8 cellular contexts compared by ENCODE assay signal in the genomic region with DNA sequence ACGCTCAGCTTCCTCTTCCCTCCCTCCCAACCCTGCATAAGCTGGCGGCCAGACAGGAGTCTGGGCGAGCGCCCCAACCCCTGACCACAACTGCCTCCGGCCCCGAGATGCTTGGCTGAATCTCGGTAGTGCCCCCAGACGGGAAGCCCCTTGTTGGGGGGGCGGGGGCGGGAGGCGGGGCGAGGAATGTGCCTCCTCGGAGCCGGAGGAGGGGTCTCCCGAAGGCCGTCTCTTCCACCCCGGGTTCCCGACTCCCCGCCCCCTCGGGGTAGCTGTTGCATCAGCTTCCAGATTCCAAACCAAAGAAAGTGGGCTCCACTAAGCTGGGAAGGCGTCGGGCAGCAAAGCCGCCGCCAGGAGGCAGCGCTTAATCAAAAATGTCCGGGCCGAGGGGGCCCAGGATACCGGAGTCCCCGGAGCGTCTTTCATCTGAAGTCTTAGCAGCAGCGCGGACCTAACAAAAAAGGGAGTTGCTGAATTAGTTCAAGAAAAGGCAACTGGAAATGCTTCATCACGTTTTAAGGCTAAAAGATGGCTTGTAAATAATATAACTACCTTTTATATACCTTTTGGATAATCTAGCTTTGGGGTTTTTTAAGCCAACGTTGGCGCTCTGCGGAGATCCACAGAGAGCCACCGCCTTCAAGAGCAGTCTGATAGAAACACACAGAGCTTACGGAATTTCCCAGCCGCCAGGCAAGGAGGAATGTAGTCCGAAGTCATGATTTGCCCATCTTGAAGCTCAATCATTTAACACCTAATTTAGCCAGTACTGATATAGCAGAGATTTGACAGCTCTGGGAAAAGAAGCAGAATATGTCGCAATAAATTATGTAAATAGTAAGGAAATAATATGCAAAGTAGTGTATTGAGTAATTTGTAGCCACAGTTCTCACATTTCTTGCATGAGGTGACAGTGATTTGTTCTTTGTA. TPM values are rescaled to one million over a fixed set of nuclear protein-coding genes. Genes with fewer than 3 reads are reported as not detected.
DNase-seq lines count a peak whose midpoint lies in the region; ATAC-seq and TF ChIP-seq lines count a peak whose summit lies in the region.

No MANE protein-coding gene starts in this region.

- peak overlapping the region; percentile 83 for H3K4me2 ChIP-seq in OCI-LY3 (ENCODE audit: low read length)
- H3K4me2 ChIP-seq in neural progenitor cell, result peak overlapping the region; percentile 86

- H3K27ac ChIP-seq in OCI-LY3 (ENCODE audit: low read length) (no peak overlapping the region), neural progenitor cell (no peak overlapping the region)

- no peaks in the 10 kb centered on the region for H3K9me3 Mint-ChIP-seq in neural progenitor cell

- peak; percentile 87 for TF ChIP-seq CTCF in OCI-LY3 (IDR thresholded peaks at IDR 0.05; ENCODE audit: low read depth, low read length)
- TF ChIP-seq CTCF in neural progenitor cell (IDR thresholded peaks at IDR 0.05), result peak; percentile 93

- H3K4me3 ChIP-seq in GM08714 (ENCODE audit: low read length) (peak overlapping the region; percentile 55; the same call in 1 of the 2 replicates), OCI-LY3 (ENCODE audit: low read length) (peak overlapping the region; percentile 75), neural progenitor cell (peak overlapping the region; percentile 57)

- peak overlapping the region; percentile 77 for H2AFZ ChIP-seq in OCI-LY3 (ENCODE audit: low read depth, low read length)
- H2AFZ ChIP-seq in neural progenitor cell (replicated peaks), result peak overlapping the region; percentile 86

- H4K20me1 ChIP-seq in OCI-LY3 (ENCODE audit: insufficient read depth, low read length), result no peaks in the 10 kb centered on the region
- no peaks in the 10 kb centered on the region for H4K20me1 ChIP-seq in neural progenitor cell (ENCODE audit: low read depth)

- no peaks in the 10 kb centered on the region for H3K36me3 Mint-ChIP-seq in neural progenitor cell

- H3K79me2 ChIP-seq in OCI-LY3 (ENCODE audit: low read length), result no peaks in the 10 kb centered on the region
- no peaks in the 10 kb centered on the region for H3K79me2 ChIP-seq in neural progenitor cell (ENCODE audit: low read depth)

- H3K27me3 ChIP-seq in OCI-LY3 (ENCODE audit: low read depth, low read length) (no peaks in the 10 kb centered on the region), neural progenitor cell (peaks cover 52% of the 10 kb centered on the region)

- H3K9ac ChIP-seq in OCI-LY3 (ENCODE audit: low read length) (peak overlapping the region; percentile 49), neural progenitor cell (no peak overlapping the region)

- peak overlapping the region; percentile 79 for H3K4me3 Mint-ChIP-seq in neural progenitor cell

- peaks cover 45% of the 10 kb centered on the region for H3F3A ChIP-seq in neural progenitor cell (ENCODE audit: low read depth)

- H3K9me3 ChIP-seq in OCI-LY3 (ENCODE audit: insufficient read depth, low read length), result no peaks in the 10 kb centered on the region
- H3K9me3 ChIP-seq in neural progenitor cell (ENCODE audit: low read depth), result no peaks in the 10 kb centered on the region

- H3K36me3 ChIP-seq in OCI-LY3 (replicated peaks; ENCODE audit: low read depth, low read length) (no peaks in the 10 kb centered on the region), neural progenitor cell (no peaks in the 10 kb centered on the region)

- H3K4me1 ChIP-seq in OCI-LY3 (ENCODE audit: low read length) (peaks cover 23% of the 10 kb centered on the region), neural progenitor cell (peaks cover 6% of the 10 kb centered on the region)

- no peak overlapping the region for H3K27ac Mint-ChIP-seq in neural progenitor cell

- ATAC-seq in HG02623 (IDR thresholded peaks at IDR 0.05; ENCODE audit: unreplicated experiment), result peak; percentile 43

- DNase-seq in activated T-helper 1 cell treated with anti-CD3 and anti-CD28 coated beads, Interleukin-2, amount 50 U/mL, for 16 hours (ENCODE audit: low read depth in 1 of 2, low spot score in 1 of 2), result peak; percentile 44 to 53
- peak; percentile 90 for DNase-seq in fibroblast of the conjunctiva (ENCODE audit: low read depth)
- peak; percentile 96 for DNase-seq in neural progenitor cell (ENCODE audit: low spot score)
- peak; percentile 81 for DNase-seq in stromal cell of bone marrow (ENCODE audit: low read depth)
- DNase-seq in NCI-H345 (lab: John Stamatoyannopoulos, UW), result no peak

- H3K27me3 Mint-ChIP-seq in neural progenitor cell (ENCODE audit: insufficient read depth, low read depth), result peaks cover 15% of the 10 kb centered on the region

- H3K4me1 Mint-ChIP-seq in neural progenitor cell, result peaks cover 44% of the 10 kb centered on the region

RNA-seq across cellular contexts. Expression of a gene that starts 6.8 kb away (rescaled TPM):
- total RNA-seq in neural progenitor cell (ENCODE audit: low replicate concordance), result 28.1 and 71.5 TPM in 2 replicates

RNA-seq across cellular contexts. Expression of a gene that starts 7.7 kb away (rescaled TPM):
- 2.8 and 5.6 TPM in 2 replicates for total RNA-seq in neural progenitor cell (ENCODE audit: low replicate concordance)

RNA-seq across cellular contexts. Expression of a gene that starts 13.5 kb away (rescaled TPM):
- total RNA-seq in neural progenitor cell (ENCODE audit: low replicate concordance), result 15.1 and 25.2 TPM in 2 replicates

RNA-seq across cellular contexts. Expression of a gene that starts 48.7 kb away (rescaled TPM):
- total RNA-seq in neural progenitor cell (ENCODE audit: low replicate concordance), result 0.92 and 4.2 TPM in 2 replicates

RNA-seq across cellular contexts. Expression of a gene that starts 56.4 kb away (rescaled TPM):
- total RNA-seq in neural progenitor cell (ENCODE audit: low replicate concordance), result 101 and 116 TPM in 2 replicates
